ENCODE assay signal across 20 cellular contexts in the genomic region with DNA sequence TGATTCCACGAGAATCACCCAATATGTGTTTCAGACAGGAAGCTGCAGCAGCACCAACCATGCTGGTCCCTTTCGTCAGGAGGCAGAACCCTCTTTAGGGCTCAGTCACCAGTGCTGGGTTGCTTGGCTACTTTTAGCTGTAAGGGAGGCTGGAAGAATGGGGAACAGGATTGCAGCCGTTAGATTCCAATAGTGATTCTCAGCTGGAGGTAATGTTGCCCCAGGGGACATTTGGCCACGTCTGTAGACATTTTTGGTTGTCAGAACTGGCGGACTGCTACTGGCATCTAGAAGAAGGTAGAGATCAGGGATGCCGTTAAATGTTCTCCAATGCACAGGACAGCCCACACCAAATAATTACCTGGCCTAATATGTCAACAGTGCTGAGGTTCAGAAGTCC.
DNase-seq lines count a peak whose midpoint lies in the region; ATAC-seq and TF ChIP-seq lines count a peak whose summit lies in the region.
"Had no signal": no experiment of that assay in that cellular context is flagged by ENCODE, and none has a peak within 500 bp of the region (broad histone marks: within the 10 kb centered on the region; RNA-seq: fewer than 3 reads in every experiment).

No MANE protein-coding gene starts in this region.

- H3K27me3 Mint-ChIP-seq in activated CD4-positive, alpha-beta T cell treated with anti-CD3 and anti-CD28 coated beads for 36 hours: peaks cover 6% of the 10 kb centered on the region
- H3K27me3 Mint-ChIP-seq in MCF 10A (ENCODE audit: insufficient read depth, unreplicated experiment): no peaks in the 10 kb centered on the region
- H3K27me3 Mint-ChIP-seq: CD4-positive, alpha-beta memory T cell; IgD-negative memory B cell had no signal

- CTCF ChIA-PET in activated CD4-positive, alpha-beta T cell treated with anti-CD3 and anti-CD28 coated beads for 36 hours (lab: Charles Lee): interaction anchor here (0.6 to 1.5 kb wide), 4 partner anchors 11 to 115 kb away, joined by 3 to 7 read pairs (median 3); a partner anchor contains a TSS
- CTCF ChIA-PET in MCF 10A (lab: Yijun Ruan, JAX): interaction anchor here (1.0 to 2.2 kb wide), 2 partner anchors 18 to 20 kb away, joined by 3 to 8 read pairs; no protein-coding TSS in a partner anchor

- intact Hi-C loops in activated CD4-positive, alpha-beta T cell treated with anti-CD3 and anti-CD28 coated beads for 36 hours (cut with DNase I, micrococcal nuclease): no loop called here
- intact Hi-C loops in spleen (cut with DNase I; ENCODE audit: low total_unique reads) (no loop called here), MCF 10A (cut with micrococcal nuclease) (no loop called here)

- H3K36me3 ChIP-seq in spleen: peaks cover 0 to 24% (median 11%) of the 10 kb centered on the region in 6 donors

- H3K27me3 ChIP-seq in spleen (replicated peaks in 1 of 7): no peaks in the 10 kb centered on the region

- BruUV-seq in MCF 10A (replicated peaks; lab: Mats Ljungman, UMichigan): no TSS peak

- no peaks in the 10 kb centered on the region for H3K36me3 Mint-ChIP-seq in activated CD4-positive, alpha-beta T cell treated with anti-CD3 and anti-CD28 coated beads for 36 hours (ENCODE audit: low read depth)
- peaks cover 5% of the 10 kb centered on the region for H3K36me3 Mint-ChIP-seq in MCF 10A (ENCODE audit: insufficient read depth, unreplicated experiment)
- H3K36me3 Mint-ChIP-seq: IgD-negative memory B cell had no signal

- no peak for DNase-seq in activated CD4-positive, alpha-beta T cell treated with anti-CD3 and anti-CD28 coated beads for 36 hours
- no peak for DNase-seq in activated CD4-positive, alpha-beta T cell treated with anti-CD3 and anti-CD28 coated beads, Interleukin-2, amount 50 U/mL, for 4 hours
- peak; percentile 22 for DNase-seq in ELF-1 (ENCODE audit: low read depth, low spot score)
- DNase-seq in M059J (ENCODE audit: low read depth): peak; percentile 49
- DNase-seq in spleen: peak; percentile 37
- no peak for DNase-seq in MCF 10A (ENCODE audit: unreplicated experiment)
- DNase-seq in dermis blood vessel endothelial cell: no peak
- DNase-seq: CD4-positive, alpha-beta memory T cell; DND-41; GF-D8; H7; MV-4-11; NCI-H1417 treated with DMSO at 0.1 percent for 48 hours; NCI-H2029; NCI-H2171 treated with DMSO at 0.1 percent for 48 hours; NCI-H510A; NCI-H82; SHP77 had no signal

- POLR2A ChIA-PET in activated CD4-positive, alpha-beta T cell treated with anti-CD3 and anti-CD28 coated beads for 36 hours (lab: Charles Lee): interaction anchor here (0.6 kb wide), 1 partner anchor 236 kb away, joined by 3 read pairs; no protein-coding TSS in a partner anchor
- POLR2A ChIA-PET in MCF 10A (lab: Yijun Ruan, JAX): no interaction called here

- H3K27ac Mint-ChIP-seq in activated CD4-positive, alpha-beta T cell treated with anti-CD3 and anti-CD28 coated beads for 36 hours: peak overlapping the region; percentile 34
- no peak overlapping the region for H3K27ac Mint-ChIP-seq in MCF 10A (ENCODE audit: low read depth, unreplicated experiment)
- H3K27ac Mint-ChIP-seq: CD4-positive, alpha-beta memory T cell; IgD-negative memory B cell had no signal

- peaks cover 0 to 32% (median 9%) of the 10 kb centered on the region in 6 donors for H3K4me1 ChIP-seq in spleen

- no peak for TF ChIP-seq POLR2A in spleen (IDR thresholded peaks at IDR 0.05)

- TF ChIP-seq CTCF in spleen (IDR thresholded peaks at IDR 0.05 in 8 of 11, conservative IDR thresholded peaks at IDR 0.05 in 3 of 11): no peak
- TF ChIP-seq CTCF in MCF 10A (IDR thresholded peaks at IDR 0.05; ENCODE audit: unreplicated experiment): no peak

- no peak overlapping the region for H3K27ac ChIP-seq in spleen

- H3K9me3 ChIP-seq in spleen: no peaks in the 10 kb centered on the region

- H3K4me3 Mint-ChIP-seq in activated CD4-positive, alpha-beta T cell treated with anti-CD3 and anti-CD28 coated beads for 36 hours: no peak overlapping the region
- no peak overlapping the region for H3K4me3 Mint-ChIP-seq in MCF 10A (ENCODE audit: unreplicated experiment)
- H3K4me3 Mint-ChIP-seq: CD4-positive, alpha-beta memory T cell had no signal

- no peak for ATAC-seq in activated CD4-positive, alpha-beta T cell treated with anti-CD3 and anti-CD28 coated beads for 36 hours
- ATAC-seq in GM19035 (IDR thresholded peaks at IDR 0.05; ENCODE audit: unreplicated experiment): no peak

- H3K4me3 ChIP-seq in spleen: no peak overlapping the region

- no peaks in the 10 kb centered on the region for H3K9me3 Mint-ChIP-seq in activated CD4-positive, alpha-beta T cell treated with anti-CD3 and anti-CD28 coated beads for 36 hours (ENCODE audit: low read depth)
- no peaks in the 10 kb centered on the region for H3K9me3 Mint-ChIP-seq in MCF 10A (ENCODE audit: unreplicated experiment)
- H3K9me3 Mint-ChIP-seq: IgD-negative memory B cell had no signal

- H3K4me1 Mint-ChIP-seq in activated CD4-positive, alpha-beta T cell treated with anti-CD3 and anti-CD28 coated beads for 36 hours: peaks cover 16% of the 10 kb centered on the region
- H3K4me1 Mint-ChIP-seq in MCF 10A (ENCODE audit: insufficient read depth, unreplicated experiment): no peaks in the 10 kb centered on the region

- 73 to 84% (median 81%) methylated on average over 3 to 6 of the region's 6 CpGs for WGBS in spleen, 5 donors

Comparison
In these comparisons a context has a peak if more than half of its experiments do, and no peak if none do; other contexts are left out.
1. DNase-seq: peak in ELF-1 (single experiment), M059J (single experiment) and spleen (single experiment); none in activated CD4-positive, alpha-beta T cell treated with anti-CD3 and anti-CD28 coated beads for 36 hours (single experiment), activated CD4-positive, alpha-beta T cell treated with anti-CD3 and anti-CD28 coated beads, Interleukin-2, amount 50 U/mL, for 4 hours (0 of 2), MCF 10A (single experiment) and dermis blood vessel endothelial cell (single experiment).